Comparison of ENCODE assay signal across 11 cellular contexts in genomic region chr22:49965291-49966040, GRCh38. TPM values are rescaled to one million over a fixed set of nuclear protein-coding genes. Genes with fewer than 3 reads are reported as not detected.
DNase-seq lines count a peak whose midpoint lies in the region; ATAC-seq, FAIRE-seq and TF ChIP-seq lines count a peak whose summit lies in the region.
"Had no signal": no experiment of that assay in that cellular context is flagged by ENCODE, and none has a peak within 500 bp of the region (broad histone marks: within the 10 kb centered on the region; RNA-seq: fewer than 3 reads in every experiment).

No MANE protein-coding gene starts in this region.

- peaks cover 5% of the 10 kb centered on the region for H3K4me1 Mint-ChIP-seq in type B pancreatic cell (ENCODE audit: unreplicated experiment)

- H3K9me3 ChIP-seq in Panc1 (ENCODE audit: control insufficient read depth, insufficient read depth, low read depth, low read length) (no peaks in the 10 kb centered on the region), ectodermal cell (ENCODE audit: control insufficient read depth, low read length) (no peaks in the 10 kb centered on the region), pancreas (no peaks in the 10 kb centered on the region), MG63 (no peaks in the 10 kb centered on the region)

- H3K9me3 Mint-ChIP-seq in type B pancreatic cell: no peaks in the 10 kb centered on the region

- intact Hi-C loops in Panc1 (cut with micrococcal nuclease; ENCODE audit: unreplicated experiment): no loop called here
- intact Hi-C loops in pancreas (cut with DNase I): no loop called here

- H3K27ac ChIP-seq in Panc1 (ENCODE audit: low read length) (peak overlapping the region; percentile 74; the same call in 1 of the 2 replicates), ectodermal cell (ENCODE audit: insufficient read depth, low read depth, low read length, poor library complexity, severe bottlenecking) (peak overlapping the region; percentile 16), pancreas (peak overlapping the region in 2 of 4 donors; percentile 67 to 84)

- DNase-seq in 8988T: peak; percentile 12
- DNase-seq in Panc1 (ENCODE audit: low read depth, low spot score): no peak
- DNase-seq in pancreas: peak; percentile 25 to 82 (median 54)
- no peak for DNase-seq in type B pancreatic cell (ENCODE audit: extremely low spot score, unreplicated experiment)
- no peak for DNase-seq in MG63
- no peak for DNase-seq in DMS153 (lab: John Stamatoyannopoulos, UW)
- DNase-seq: amniotic stem cell, hippocampal formation, KBM-7 had no signal

- no peak overlapping the region for H3K4me3 Mint-ChIP-seq in type B pancreatic cell

- H3K27ac Mint-ChIP-seq in type B pancreatic cell: no peak overlapping the region

- 94% methylated on average over 18 of the region's 18 CpGs for WGBS in ectodermal cell, 2 experiments
- WGBS in pancreas, 2 donors: 87 to 88% methylated on average over 17 to 18 of the region's 18 CpGs

- peaks cover 1% of the 10 kb centered on the region for H3K27me3 Mint-ChIP-seq in type B pancreatic cell

- CTCF ChIA-PET in Panc1 (lab: Charles Lee): interaction anchor here (1.1 kb wide), 1 partner anchor 65 kb away, joined by 3 read pairs; no protein-coding TSS in a partner anchor

- H3K4me1 ChIP-seq in Panc1 (ENCODE audit: control insufficient read depth, insufficient read depth, low read length) (peaks cover 60% of the 10 kb centered on the region), ectodermal cell (ENCODE audit: control insufficient read depth, insufficient read depth, low read length) (peaks cover 24% of the 10 kb centered on the region), pancreas (peaks cover 14 to 49% (median 16%) of the 10 kb centered on the region in 3 donors)

- H3K36me3 Mint-ChIP-seq in type B pancreatic cell: peaks cover 5% of the 10 kb centered on the region

- no peaks in the 10 kb centered on the region; the same call in none of the 2 replicates for H3K36me3 ChIP-seq in Panc1 (ENCODE audit: control insufficient read depth, insufficient read depth, low read length)
- peaks cover 16% of the 10 kb centered on the region for H3K36me3 ChIP-seq in ectodermal cell (ENCODE audit: control insufficient read depth, insufficient read depth, low read length)
- H3K36me3 ChIP-seq in pancreas: peaks cover 0 to 19% (median 17%) of the 10 kb centered on the region in 3 donors
- peaks cover 28% of the 10 kb centered on the region for H3K36me3 ChIP-seq in MG63

- POLR2A ChIA-PET in Panc1 (lab: Charles Lee): interaction anchor here (0.6 to 0.9 kb wide), 2 partner anchors 35 to 62 kb away, joined by 3 read pairs; no protein-coding TSS in a partner anchor

- H3K4me3 ChIP-seq in Panc1 (ENCODE audit: low read depth in 2 of 2, low read length in 2 of 2) (no peak overlapping the region), ectodermal cell (ENCODE audit: insufficient read depth, low read depth, low read length) (no peak overlapping the region), pancreas (no peak overlapping the region), MG63 (no peak overlapping the region)

- 0 out of 2 replicates have a peak, but pooled peaks have one; percentile 0 for ATAC-seq in Panc1
- ATAC-seq in pancreas: no peak
- ATAC-seq in GM18498 (IDR thresholded peaks at IDR 0.05; ENCODE audit: unreplicated experiment): no peak

- in situ Hi-C loops in Panc1 (cut with HindIII; ENCODE audit: low pct_unique_long_range_greater_than_20kb, low sequenced_read_pairs): no loop called here

- TF ChIP-seq CTCF in Panc1 (IDR thresholded peaks at IDR 0.05) (no peak), pancreas (IDR thresholded peaks at IDR 0.05) (no peak), type B pancreatic cell (conservative IDR thresholded peaks at IDR 0.05) (no peak)

- no peaks in the 10 kb centered on the region for H3K27me3 ChIP-seq in Panc1 (ENCODE audit: control insufficient read depth, insufficient read depth, low read length)
- H3K27me3 ChIP-seq in ectodermal cell (ENCODE audit: control insufficient read depth, insufficient read depth, low read length, poor library complexity, severe bottlenecking): peaks cover 14% of the 10 kb centered on the region
- no peaks in the 10 kb centered on the region for H3K27me3 ChIP-seq in pancreas
- H3K27me3 ChIP-seq in MG63: no peaks in the 10 kb centered on the region

- FAIRE-seq in pancreas (lab: Jason Lieb, UNC): no peak

- BruUV-seq in Panc1 (replicated peaks; lab: Mats Ljungman, UMichigan): no TSS peak

RNA-seq across cellular contexts. Expression of gene PIM3, which starts 4.9 kb away (rescaled TPM):
- total RNA-seq in Panc1 (2021; ENCODE audit: unreplicated experiment) (58.2 TPM), pancreas (10 to 100 TPM; 25.8 to 90.1 (median 33.1) TPM), type B pancreatic cell (ENCODE audit: low replicate concordance) (36.7 and 58.6 TPM in 2 replicates)
- polyA plus RNA-seq in Panc1 (2012; ENCODE audit: insufficient read length): 65.3 TPM
- 19.8 TPM for polyA plus RNA-seq in ectodermal cell (2013, experiment 1 of 4)
- polyA plus RNA-seq in ectodermal cell (2013, experiment 2 of 4): 18.0 TPM
- 16.6 TPM for polyA plus RNA-seq in ectodermal cell (2013, experiment 3 of 4)
- polyA plus RNA-seq in ectodermal cell (2013, experiment 4 of 4): 17.8 TPM
- polyA plus RNA-seq in pancreas: 10 to 100 TPM; 55.3 to 82.7 TPM
- 29.3 and 37.1 TPM in 2 replicates for total RNA-seq in MG63 (2014; rRNA removed; shearing (Covaris generic); ENCODE audit: low replicate concordance)

RNA-seq across cellular contexts. Expression of gene CRELD2, which starts 47.0 kb away (rescaled TPM):
- total RNA-seq in Panc1 (2021; ENCODE audit: unreplicated experiment): 59.7 TPM
- 98.5 TPM for polyA plus RNA-seq in Panc1 (2012; ENCODE audit: insufficient read length)
- polyA plus RNA-seq in ectodermal cell (2013, experiment 1 of 4): 22.2 TPM
- polyA plus RNA-seq in ectodermal cell (2013, experiment 2 of 4): 19.9 TPM
- polyA plus RNA-seq in ectodermal cell (2013, experiment 3 of 4): 20.3 TPM
- 22.7 TPM for polyA plus RNA-seq in ectodermal cell (2013, experiment 4 of 4)
- 10 to 100 TPM; 37.2 to 61.9 (median 54.1) TPM for total RNA-seq in pancreas
- 10 to 100 TPM; 51.1 to 56.4 TPM for polyA plus RNA-seq in pancreas
- total RNA-seq in type B pancreatic cell (ENCODE audit: low replicate concordance): 45.2 and 55.8 TPM in 2 replicates
- total RNA-seq in MG63 (2014; rRNA removed; shearing (Covaris generic); ENCODE audit: low replicate concordance): 41.8 and 71.8 TPM in 2 replicates

RNA-seq across cellular contexts. Expression of gene IL17REL, which starts 47.1 kb away (rescaled TPM):
- total RNA-seq in Panc1 (2021; ENCODE audit: unreplicated experiment): 0.82 TPM
- 1.3 TPM for polyA plus RNA-seq in Panc1 (2012; ENCODE audit: insufficient read length)
- polyA plus RNA-seq in ectodermal cell (2013, experiment 1 of 4): not detected
- 0.16 TPM for polyA plus RNA-seq in ectodermal cell (2013, experiment 2 of 4)
- 0.11 TPM for polyA plus RNA-seq in ectodermal cell (2013, experiment 3 of 4)
- polyA plus RNA-seq in ectodermal cell (2013, experiment 4 of 4): 0.12 TPM
- not detected for total RNA-seq in pancreas
- not detected for polyA plus RNA-seq in pancreas
- 0.10 TPM in 1 of 2 replicates, not detected in the other for total RNA-seq in type B pancreatic cell (ENCODE audit: low replicate concordance)
- not detected in 2 replicates for total RNA-seq in MG63 (2014; rRNA removed; shearing (Covaris generic); ENCODE audit: low replicate concordance)

RNA-seq across cellular contexts. Expression of gene ALG12, which starts 47.2 kb away (rescaled TPM):
- total RNA-seq in Panc1 (2021; ENCODE audit: unreplicated experiment) (23.4 TPM), pancreas (10 to 100 TPM in 4 of 6 donors, 1 to 10 TPM in 2; 7.4 to 13.1 (median 12.1) TPM), type B pancreatic cell (ENCODE audit: low replicate concordance) (30.0 and 37.6 TPM in 2 replicates)
- 41.1 TPM for polyA plus RNA-seq in Panc1 (2012; ENCODE audit: insufficient read length)
- 16.3 TPM for polyA plus RNA-seq in ectodermal cell (2013, experiment 1 of 4)
- polyA plus RNA-seq in ectodermal cell (2013, experiment 2 of 4): 18.9 TPM
- 13.8 TPM for polyA plus RNA-seq in ectodermal cell (2013, experiment 3 of 4)
- polyA plus RNA-seq in ectodermal cell (2013, experiment 4 of 4): 12.6 TPM
- polyA plus RNA-seq in pancreas: 1 to 10 TPM; 7.1 to 8.6 TPM
- total RNA-seq in MG63 (2014; rRNA removed; shearing (Covaris generic); ENCODE audit: low replicate concordance): 14.1 and 34.2 TPM in 2 replicates

Comparison
In these comparisons a context has a peak if more than half of its experiments do, and no peak if none do; other contexts are left out.
1. DNase-seq: peak in 8988T (single experiment) and pancreas (6 of 6); none in Panc1 (single experiment), type B pancreatic cell (single experiment), MG63 (single experiment) and DMS153 (single experiment).